ENCODE assay signal across 8 cellular contexts in the genomic region with DNA sequence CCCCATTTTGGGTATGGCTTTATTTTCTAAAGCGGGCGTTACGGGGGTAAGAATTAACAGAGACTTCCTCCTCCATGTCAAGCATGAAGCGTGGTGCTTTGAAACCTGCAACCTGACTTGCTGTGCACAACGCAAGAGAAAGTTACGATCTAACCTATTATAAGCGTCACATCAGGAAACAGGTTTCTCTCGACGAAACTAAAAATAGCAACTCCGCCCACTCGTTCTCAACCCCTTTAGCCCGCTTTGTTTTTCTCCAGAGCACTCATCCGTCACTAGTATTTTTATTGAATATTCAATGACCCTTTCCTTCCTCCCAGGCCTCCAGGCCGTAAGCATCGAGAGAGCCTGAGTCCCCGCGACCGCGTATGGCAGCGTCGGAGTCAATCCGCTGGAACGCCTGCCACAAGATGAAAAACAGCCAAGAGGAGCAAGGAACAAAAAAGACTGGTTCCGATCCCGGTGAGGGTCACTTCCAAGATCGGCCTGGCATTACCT. TPM values are rescaled to one million over a fixed set of nuclear protein-coding genes. Genes with fewer than 3 reads are reported as not detected.
DNase-seq lines count a peak whose midpoint lies in the region; ATAC-seq and TF ChIP-seq lines count a peak whose summit lies in the region.

No MANE protein-coding gene starts in this region.

- ATAC-seq in HG02610 (IDR thresholded peaks at IDR 0.05; ENCODE audit: unreplicated experiment) (peak; percentile 30), HG02852 (IDR thresholded peaks at IDR 0.05; ENCODE audit: unreplicated experiment) (no peak)

- TF ChIP-seq CTCF in GM12875 (IDR thresholded peaks at IDR 0.05; ENCODE audit: borderline replicate concordance, insufficient read depth, low read depth, low read length) = no peak
- no peak for TF ChIP-seq CTCF in fibroblast of villous mesenchyme (IDR thresholded peaks at IDR 0.05; ENCODE audit: insufficient read depth, low read depth, low read length)

- H3K4me3 ChIP-seq in GM12875 (ENCODE audit: low read depth, low read length) = peak overlapping the region; percentile 85
- peak overlapping the region; percentile 85 for H3K4me3 ChIP-seq in fibroblast of villous mesenchyme (ENCODE audit: low read depth, low read length)

- peak; percentile 58 for DNase-seq in NCI-H69 (lab: John Stamatoyannopoulos, UW)
- peak; percentile 24 for DNase-seq in activated T-helper 1 cell treated with Interleukin-2 at 50 U/mL for 16 hours (ENCODE audit: low read depth)
- DNase-seq in fibroblast of villous mesenchyme (ENCODE audit: low read depth) = peak; percentile 55
- DNase-seq in pons (ENCODE audit: low spot score) = peak; percentile 41
- DNase-seq in ureter (ENCODE audit: low spot score) = peak; percentile 74

RNA-seq across cellular contexts. Expression of a gene that starts 0.6 kb away (rescaled TPM):
- total RNA-seq in fibroblast of villous mesenchyme (96.3 and 106 TPM in 2 replicates), ureter (73.9 TPM)

RNA-seq across cellular contexts. Expression of a gene that starts 1.1 kb away (rescaled TPM):
- total RNA-seq in fibroblast of villous mesenchyme (35.0 and 39.6 TPM in 2 replicates), ureter (41.7 TPM)

RNA-seq across cellular contexts. Expression of a gene that starts 20.0 kb away (rescaled TPM):
- total RNA-seq in fibroblast of villous mesenchyme (179 and 233 TPM in 2 replicates), ureter (143 TPM)

RNA-seq across cellular contexts. Expression of a gene that starts 49.9 kb away (rescaled TPM):
- total RNA-seq in fibroblast of villous mesenchyme (14.2 and 14.8 TPM in 2 replicates), ureter (15.8 TPM)

Comparison
In these comparisons a context has a peak if more than half of its experiments do, and no peak if none do; other contexts are left out.
1. DNase-seq: peak in every context shown above with its lines; median percentile 74 in ureter; 58 in NCI-H69; 55 in fibroblast of villous mesenchyme; 41 in pons; 24 in activated T-helper 1 cell treated with Interleukin-2 at 50 U/mL for 16 hours.